Comparison of ENCODE assay signal across 8 cellular contexts in genomic region chr9:72363226-72363625, GRCh38. TPM values are rescaled to one million over a fixed set of nuclear protein-coding genes. Genes with fewer than 3 reads are reported as not detected.
DNase-seq lines count a peak whose midpoint lies in the region; ATAC-seq and TF ChIP-seq lines count a peak whose summit lies in the region.

No MANE protein-coding gene starts in this region.

- peaks cover 0 to 39% of the 10 kb centered on the region in 2 donors for H3K4me1 ChIP-seq in right atrium auricular region
- H3K4me1 ChIP-seq in mesenchymal stem cell (ENCODE audit: control insufficient read depth, insufficient read depth, low read depth, low read length) = no peaks in the 10 kb centered on the region
- H3K4me1 ChIP-seq in vagina = peaks cover 54% of the 10 kb centered on the region

- H4K8ac ChIP-seq in mesenchymal stem cell (ENCODE audit: low read length) = no peak overlapping the region

- TF ChIP-seq POLR2A in vagina (IDR thresholded peaks at IDR 0.05) = no peak

- H3K4me1 Mint-ChIP-seq in brain = peaks cover 53% of the 10 kb centered on the region

- H3K27me3 ChIP-seq in right atrium auricular region (no peaks in the 10 kb centered on the region), mesenchymal stem cell (ENCODE audit: control insufficient read depth in 1 of 2, insufficient read depth in 1 of 2, low read length in 2 of 2) (no peaks in the 10 kb centered on the region), vagina (no peaks in the 10 kb centered on the region)

- WGBS in mesenchymal stem cell = 8% methylated on average over 2 of the region's 2 CpGs

- TF ChIP-seq CTCF in right atrium auricular region (IDR thresholded peaks at IDR 0.05) (no peak), brain (conservative IDR thresholded peaks at IDR 0.05) (no peak), vagina (IDR thresholded peaks at IDR 0.05) (no peak)

- peak overlapping the region; percentile 79 for H3K4me2 ChIP-seq in mesenchymal stem cell (ENCODE audit: low read length, poor library complexity, severe bottlenecking)

- DNase-seq in right atrium auricular region (ENCODE audit: low spot score) (no peak), cardiac septum (ENCODE audit: low spot score) (no peak), mesenchymal stem cell (peak; percentile 17), vagina (ENCODE audit: extremely low spot score in 2 of 2) (no peak), germinal center (ENCODE audit: low spot score) (no peak)

- H3K9me3 ChIP-seq in right atrium auricular region (no peaks in the 10 kb centered on the region), mesenchymal stem cell (ENCODE audit: control insufficient read depth, low read length) (no peaks in the 10 kb centered on the region), vagina (no peaks in the 10 kb centered on the region)

- H3K23ac ChIP-seq in mesenchymal stem cell (ENCODE audit: low read length in 2 of 2) = no peak overlapping the region

- H3K14ac ChIP-seq in mesenchymal stem cell (ENCODE audit: low read length in 2 of 2) = peak overlapping the region in 1 of 2 experiments; percentile 93

- H3K9ac ChIP-seq in mesenchymal stem cell (ENCODE audit: low read length) = peak overlapping the region; percentile 97

- no peaks in the 10 kb centered on the region for H3K79me1 ChIP-seq in mesenchymal stem cell (replicated peaks; ENCODE audit: low read length, poor library complexity, severe bottlenecking)

- H3K27ac Mint-ChIP-seq in brain = peak overlapping the region; percentile 96 to 99 (median 99)

- intact Hi-C loops in cardiac septum (cut with DNase I) = loop anchor here (5.0 kb wide), 1 partner anchor 229 kb away; no protein-coding TSS in a partner anchor
- intact Hi-C loops in vagina (cut with DNase I) = loop anchor here (10.0 kb wide), 2 partner anchors 222 to 598 kb away; partner anchors contain the start of gene CEMIP2

- H3K4me3 ChIP-seq in right atrium auricular region = peak overlapping the region; percentile 84 to 94
- H3K4me3 ChIP-seq in mesenchymal stem cell (ENCODE audit: insufficient read depth in 1 of 2, low read depth in 1 of 2, low read length in 2 of 2) = peak overlapping the region; percentile 42 to 89
- peak overlapping the region; percentile 85 to 89 for H3K4me3 ChIP-seq in vagina

- H3K27ac ChIP-seq in right atrium auricular region = peak overlapping the region; percentile 99 to 100
- H3K27ac ChIP-seq in mesenchymal stem cell (ENCODE audit: low read length, poor library complexity, severe bottlenecking) = peak overlapping the region; percentile 61
- peak overlapping the region; percentile 100 for H3K27ac ChIP-seq in vagina

- peaks cover 50% of the 10 kb centered on the region for H3K36me3 Mint-ChIP-seq in brain

- H2BK15ac ChIP-seq in mesenchymal stem cell (ENCODE audit: low read depth, poor library complexity, severe bottlenecking) = no peak overlapping the region

- peaks cover 9% of the 10 kb centered on the region for H3K27me3 Mint-ChIP-seq in brain

- H3K36me3 ChIP-seq in right atrium auricular region (peaks cover 38% of the 10 kb centered on the region), mesenchymal stem cell (ENCODE audit: control insufficient read depth in 1 of 2, insufficient read depth in 2 of 2, low read depth in 1 of 2, low read length in 2 of 2) (peaks cover 0 to 43% of the 10 kb centered on the region in 2 experiments), vagina (peaks cover 0 to 21% of the 10 kb centered on the region in 2 donors)

- H2BK12ac ChIP-seq in mesenchymal stem cell (ENCODE audit: low read length in 2 of 2) = no peak overlapping the region

- ATAC-seq in GM19452 (IDR thresholded peaks at IDR 0.05; ENCODE audit: unreplicated experiment) (no peak), HG02642 (IDR thresholded peaks at IDR 0.05; ENCODE audit: poor library complexity, unreplicated experiment) (no peak)

- peak overlapping the region in 1 of 2 experiments; percentile 58 for H3K4ac ChIP-seq in mesenchymal stem cell (ENCODE audit: low read depth in 1 of 2, low read length in 2 of 2)

- peak overlapping the region; percentile 92 to 97 (median 94) for H3K4me3 Mint-ChIP-seq in brain

- no peak overlapping the region for H2AK5ac ChIP-seq in mesenchymal stem cell (ENCODE audit: low read length, severe bottlenecking)

- H2BK120ac ChIP-seq in mesenchymal stem cell (ENCODE audit: low read depth, low read length) = no peak overlapping the region

- H4K91ac ChIP-seq in mesenchymal stem cell (ENCODE audit: low read length) = no peak overlapping the region

- peak overlapping the region in 1 of 2 experiments; percentile 33 for H3K18ac ChIP-seq in mesenchymal stem cell (ENCODE audit: low read depth in 1 of 2, low read length in 2 of 2)

- no peak overlapping the region for H2BK5ac ChIP-seq in mesenchymal stem cell (ENCODE audit: low read depth, low read length, poor library complexity, severe bottlenecking)

- H2AFZ ChIP-seq in mesenchymal stem cell (ENCODE audit: low read depth, low read length) = no peak overlapping the region

- H3K9me3 Mint-ChIP-seq in brain = no peaks in the 10 kb centered on the region

RNA-seq across cellular contexts. Expression of gene ZFAND5, which starts 1.8 kb away (rescaled TPM):
- total RNA-seq in right atrium auricular region (100 to 1,000 TPM; 113 to 134 TPM), cardiac septum (188 TPM), vagina (277 TPM)
- polyA plus RNA-seq in brain (ENCODE audit: insufficient read depth, low read depth, low replicate concordance) = 171 TPM
- 183 TPM for polyA plus RNA-seq in mesenchymal stem cell (2013, experiment 1 of 2)
- polyA plus RNA-seq in mesenchymal stem cell (2013, experiment 2 of 2) = 181 TPM
